In genomic region chr10:119025336-119025735, GRCh38 we compare ENCODE assay signal across 11 cellular contexts. TPM values are rescaled to one million over a fixed set of nuclear protein-coding genes. Genes with fewer than 3 reads are reported as not detected.
DNase-seq lines count a peak whose midpoint lies in the region; ATAC-seq, FAIRE-seq and TF ChIP-seq lines count a peak whose summit lies in the region.
"Had no signal": no experiment of that assay in that cellular context is flagged by ENCODE, and none has a peak within 500 bp of the region (broad histone marks: within the 10 kb centered on the region; RNA-seq: fewer than 3 reads in every experiment).

No MANE protein-coding gene starts in this region.

- H3K27me3 ChIP-seq in astrocyte (ENCODE audit: insufficient read depth, low read length) = no peaks in the 10 kb centered on the region
- H3K27me3 ChIP-seq: dorsolateral prefrontal cortex had no signal

- H3K4me3 Mint-ChIP-seq in astrocyte (ENCODE audit: unreplicated experiment) = no peak overlapping the region
- H3K4me3 Mint-ChIP-seq: WTC11 had no signal

- FAIRE-seq in astrocyte (lab: Jason Lieb, UNC) = no peak

- H2AFZ ChIP-seq in astrocyte (ENCODE audit: low read depth, low read length) = no peak overlapping the region

- no peaks in the 10 kb centered on the region for H3K27me3 Mint-ChIP-seq in astrocyte (ENCODE audit: low read depth, unreplicated experiment)

- H3K36me3 Mint-ChIP-seq in astrocyte (ENCODE audit: low read depth, unreplicated experiment) = no peaks in the 10 kb centered on the region
- H3K36me3 Mint-ChIP-seq: IgD-negative memory B cell, WTC11 had no signal

- peaks cover 36% of the 10 kb centered on the region for H3K4me1 Mint-ChIP-seq in astrocyte (ENCODE audit: low read depth, unreplicated experiment)
- H3K4me1 Mint-ChIP-seq: IgD-negative memory B cell had no signal

- no peaks in the 10 kb centered on the region for H3K79me2 ChIP-seq in astrocyte (ENCODE audit: insufficient read depth, low read length)

- peak; percentile 44 for DNase-seq in NCI-H345 (lab: John Stamatoyannopoulos, UW)
- DNase-seq in NCI-H345 treated with DMSO at 0.1 percent for 48 hours (lab: John Stamatoyannopoulos, UW; ENCODE audit: unreplicated experiment) = no peak
- peak; percentile 70 for DNase-seq in astrocyte (ENCODE audit: low read depth)
- DNase-seq in islet precursor cell = peak; percentile 77
- peak; percentile 77 for DNase-seq in ureter (ENCODE audit: low spot score)
- no peak for DNase-seq in GM20000 (ENCODE audit: low spot score)
- DNase-seq in NCI-H1048 (lab: John Stamatoyannopoulos, UW) = no peak

- H3K9ac ChIP-seq in astrocyte (ENCODE audit: low read length) = no peak overlapping the region

- H3K9me3 ChIP-seq in astrocyte (ENCODE audit: insufficient read depth, low read depth, low read length) = no peaks in the 10 kb centered on the region

- H3K27ac ChIP-seq in astrocyte (ENCODE audit: low read depth, low read length) = no peak overlapping the region

- no peaks in the 10 kb centered on the region for H3K36me3 ChIP-seq in astrocyte (ENCODE audit: insufficient read depth, low read length)

- no peak overlapping the region for H3K4me3 ChIP-seq in astrocyte (ENCODE audit: insufficient read depth, low read depth, low read length)
- H3K4me3 ChIP-seq: dorsolateral prefrontal cortex had no signal

- no peak for TF ChIP-seq CTCF in astrocyte (IDR thresholded peaks at IDR 0.05; ENCODE audit: insufficient read depth, low read depth, low read length)
- TF ChIP-seq CTCF in GM20000 (IDR thresholded peaks at IDR 0.05; ENCODE audit: extremely low read depth, missing control alignments) = no peak

- peaks cover 8% of the 10 kb centered on the region for H4K20me1 ChIP-seq in astrocyte (ENCODE audit: insufficient read depth, low read length)

- H3K4me1 ChIP-seq in astrocyte (ENCODE audit: insufficient read depth, low read length) = peaks cover 44% of the 10 kb centered on the region

- H3K4me2 ChIP-seq in astrocyte (ENCODE audit: low read length) = peak overlapping the region; percentile 28

- no peaks in the 10 kb centered on the region for H3K9me3 Mint-ChIP-seq in astrocyte (ENCODE audit: unreplicated experiment)
- H3K9me3 Mint-ChIP-seq: IgD-negative memory B cell, WTC11 had no signal

- H3K27ac Mint-ChIP-seq in astrocyte (ENCODE audit: unreplicated experiment) = no peak overlapping the region
- H3K27ac Mint-ChIP-seq: IgD-negative memory B cell, WTC11 had no signal

- no peak for ATAC-seq in GM19035 (IDR thresholded peaks at IDR 0.05; ENCODE audit: unreplicated experiment)
- ATAC-seq: WTC11 had no signal

RNA-seq across cellular contexts. Expression of gene NANOS1, which starts 4.2 kb away (rescaled TPM):
- total RNA-seq in astrocyte (3.0 and 4.7 TPM in 2 replicates), ureter (0.52 TPM)

RNA-seq across cellular contexts. Expression of gene EIF3A, which starts 55.3 kb away (rescaled TPM):
- total RNA-seq in astrocyte = 137 and 146 TPM in 2 replicates
- 134 TPM for total RNA-seq in ureter

Comparison
In these comparisons a context has a peak if more than half of its experiments do, and no peak if none do; other contexts are left out.
1. DNase-seq: peak in NCI-H345 (single experiment), astrocyte (single experiment), islet precursor cell (single experiment) and ureter (single experiment); none in NCI-H345 treated with DMSO at 0.1 percent for 48 hours (single experiment), GM20000 (single experiment) and NCI-H1048 (single experiment).